In genomic region chr3:196533260-196533681, GRCh38 we compare ENCODE assay signal across 1 cellular context.
TF ChIP-seq lines count a peak whose summit lies in the region.

No MANE protein-coding gene starts in this region.

TF ChIP-seq in GM23338, 12 proteins besides CTCF, POLR2A, EP300 and RAD21:
- TF ChIP-seq CREB1 (CRISPR knock-in tag; IDR thresholded peaks at IDR 0.05; ENCODE audit: low read depth) (no peak), JUNB (IDR thresholded peaks at IDR 0.05; ENCODE audit: unreplicated experiment) (no peak), ETS1 (IDR thresholded peaks at IDR 0.05) (no peak), EZH2 (IDR thresholded peaks at IDR 0.05; ENCODE audit: low read depth, unreplicated experiment) (no peak), EZH2phosphoT487 (IDR thresholded peaks at IDR 0.05; ENCODE audit: unreplicated experiment) (no peak)
